8 cellular contexts compared by ENCODE assay signal in genomic region chr9:137086531-137087408, GRCh38. TPM values are rescaled to one million over a fixed set of nuclear protein-coding genes. Genes with fewer than 3 reads are reported as not detected.
DNase-seq lines count a peak whose midpoint lies in the region; ATAC-seq and TF ChIP-seq lines count a peak whose summit lies in the region.

TSS of gene MAN1B1 (plus strand) at chr9:137086985. CDS start at chr9:137087000, 15 bp downstream.

- H3K36me3 Mint-ChIP-seq in endothelial cell (ENCODE audit: low read depth, unreplicated experiment) (peaks cover 23% of the 10 kb centered on the region), mesothelial cell of epicardium (peaks cover 3% of the 10 kb centered on the region)

- H3K36me3 ChIP-seq in OCI-LY3 (replicated peaks; ENCODE audit: low read depth, low read length): peaks cover 25% of the 10 kb centered on the region

- H3K9me3 ChIP-seq in OCI-LY3 (ENCODE audit: insufficient read depth, low read length): no peaks in the 10 kb centered on the region

- peak within 1 kb of the TSS; percentile 96 for H3K4me2 ChIP-seq in OCI-LY3 (ENCODE audit: low read length)

- peaks cover 14% of the 10 kb centered on the region for H3K79me2 ChIP-seq in OCI-LY3 (ENCODE audit: low read length)

- H3K27ac Mint-ChIP-seq in endothelial cell (ENCODE audit: unreplicated experiment) (peak within 1 kb of the TSS; percentile 28), mesothelial cell of epicardium (peak within 1 kb of the TSS; percentile 88)

- H3K27me3 ChIP-seq in OCI-LY3 (ENCODE audit: low read depth, low read length): no peaks in the 10 kb centered on the region

- peaks cover 45% of the 10 kb centered on the region for H3K4me1 ChIP-seq in OCI-LY3 (ENCODE audit: low read length)

- peak within 1 kb of the TSS; percentile 94 for H3K4me3 Mint-ChIP-seq in endothelial cell (ENCODE audit: unreplicated experiment)
- H3K4me3 Mint-ChIP-seq in mesothelial cell of epicardium: peak within 1 kb of the TSS; percentile 82

- peak within 1 kb of the TSS; percentile 73 for H3K27ac ChIP-seq in OCI-LY3 (ENCODE audit: low read length)

- H3K4me3 ChIP-seq in OCI-LY3 (ENCODE audit: low read length): peak within 1 kb of the TSS; percentile 87

- ATAC-seq in GM21515 (IDR thresholded peaks at IDR 0.05; ENCODE audit: unreplicated experiment): peak; percentile 78

- H3K9me3 Mint-ChIP-seq in endothelial cell (ENCODE audit: unreplicated experiment) (no peaks in the 10 kb centered on the region), mesothelial cell of epicardium (no peaks in the 10 kb centered on the region)

- H2AFZ ChIP-seq in OCI-LY3 (ENCODE audit: low read depth, low read length): peak within 1 kb of the TSS; percentile 55

- peaks cover 7% of the 10 kb centered on the region; the same call in 1 of the 2 replicates for H4K20me1 ChIP-seq in OCI-LY3 (ENCODE audit: insufficient read depth, low read length)

- H3K4me1 Mint-ChIP-seq in endothelial cell (ENCODE audit: unreplicated experiment): peaks cover 12% of the 10 kb centered on the region
- H3K4me1 Mint-ChIP-seq in mesothelial cell of epicardium: peaks cover 15% of the 10 kb centered on the region

- DNase-seq in D341Med (ENCODE audit: low spot score): peak; percentile 98
- peak; percentile 99 for DNase-seq in HuH-7 (ENCODE audit: low spot score)
- DNase-seq in activated CD8-positive, alpha-beta memory T cell treated with anti-CD3 and anti-CD28 coated beads, Interleukin-2, amount 50 U/mL, for 48 hours: peak; percentile 99
- DNase-seq in endothelial cell (ENCODE audit: low spot score): peak; percentile 95
- DNase-seq in mesothelial cell of epicardium (ENCODE audit: low spot score in 2 of 2, unreplicated experiment in 2 of 2): peak; percentile 98 to 99
- peak; percentile 100 for DNase-seq in stimulated activated CD8-positive, alpha-beta memory T cell treated with anti-CD3 and anti-CD28 coated beads, Interleukin-15, amount 100 ng/mL, for 48 hours (ENCODE audit: low read depth in 2 of 2)

- peak within 1 kb of the TSS; percentile 90 for H3K9ac ChIP-seq in OCI-LY3 (ENCODE audit: low read length)

- no peak for TF ChIP-seq CTCF in OCI-LY3 (IDR thresholded peaks at IDR 0.05; ENCODE audit: low read depth, low read length)
- TF ChIP-seq CTCF in endothelial cell (IDR thresholded peaks at IDR 0.05; ENCODE audit: unreplicated experiment): no peak
- TF ChIP-seq CTCF in mesothelial cell of epicardium (IDR thresholded peaks at IDR 0.05; ENCODE audit: unreplicated experiment): no peak

- H3K27me3 Mint-ChIP-seq in endothelial cell (ENCODE audit: unreplicated experiment) (peaks cover 23% of the 10 kb centered on the region), mesothelial cell of epicardium (ENCODE audit: low read depth) (peaks cover 10% of the 10 kb centered on the region)

RNA-seq across cellular contexts. Expression of gene MAN1B1, which starts in this region (rescaled TPM):
- 70.4 TPM for total RNA-seq in endothelial cell (ENCODE audit: unreplicated experiment)
- 61.1 to 65.1 TPM (median 61.2 TPM) in 3 replicates for total RNA-seq in mesothelial cell of epicardium

Comparison
In these comparisons a context has a peak if more than half of its experiments do, and no peak if none do; other contexts are left out.
1. Peak in every context shown above with its lines: DNase-seq, ATAC-seq, H3K4me3 ChIP-seq and H3K27ac ChIP-seq.